In the genomic region with DNA sequence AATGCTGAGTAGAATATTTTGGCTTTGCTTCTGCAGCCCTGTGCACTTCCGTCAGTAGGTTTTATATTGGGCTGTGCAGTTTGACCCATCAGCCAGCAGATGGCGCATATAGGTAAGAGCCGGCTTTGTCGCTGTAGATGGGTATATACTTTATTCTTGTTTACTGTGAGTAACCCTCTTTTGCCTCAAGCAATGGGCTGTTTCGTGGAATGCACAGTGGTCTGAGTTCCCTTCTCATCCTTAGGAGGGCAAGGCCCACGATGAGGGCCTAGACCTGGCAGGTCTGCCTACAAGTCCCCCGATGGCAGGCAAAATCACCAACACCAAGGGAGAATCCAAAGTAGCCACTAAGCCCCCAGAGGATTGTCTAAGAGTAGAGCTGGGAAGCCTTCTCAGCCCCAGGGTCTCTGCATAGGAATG, we compare ENCODE assay signal across 8 cellular contexts.
DNase-seq lines count a peak whose midpoint lies in the region; ATAC-seq and TF ChIP-seq lines count a peak whose summit lies in the region.

No MANE protein-coding gene starts in this region.

- H3K9me3 ChIP-seq in osteoblast (ENCODE audit: low read depth, low read length): no peaks in the 10 kb centered on the region

- no peaks in the 10 kb centered on the region for H4K20me1 ChIP-seq in osteoblast (ENCODE audit: insufficient read depth, low read length)

- peak; percentile 63 for DNase-seq in DMS153 treated with DMSO at 0.1 percent for 48 hours (lab: John Stamatoyannopoulos, UW; ENCODE audit: unreplicated experiment)
- DNase-seq in NCI-H146 treated with DMSO at 0.1 percent for 48 hours (lab: John Stamatoyannopoulos, UW; ENCODE audit: unreplicated experiment): peak; percentile 46
- DNase-seq in SW 1271 (lab: John Stamatoyannopoulos, UW): peak; percentile 21 to 67
- DNase-seq in fibroblast of gingiva (ENCODE audit: low read depth): peak; percentile 70
- peak; percentile 1 for DNase-seq in osteoblast (ENCODE audit: insufficient read length, low spot score, missing footprints)

- H2AFZ ChIP-seq in osteoblast (ENCODE audit: low read length): no peak overlapping the region

- no peaks in the 10 kb centered on the region for H3K36me3 Mint-ChIP-seq in stimulated activated memory B cell treated with anti-CD40 and anti-IgM and Interleukin-4, amounts not matched to agents 10 μg/mL and 1 μg/mL and 100 μg/mL, for 72 hours

- no peaks in the 10 kb centered on the region for H3K27me3 ChIP-seq in osteoblast (ENCODE audit: insufficient read depth, low read length)

- ATAC-seq in GM19023 (IDR thresholded peaks at IDR 0.05; ENCODE audit: unreplicated experiment) (peak; percentile 99), HG03039 (IDR thresholded peaks at IDR 0.05; ENCODE audit: unreplicated experiment) (peak; percentile 92)
- ATAC-seq in stimulated activated memory B cell treated with anti-CD40 and anti-IgM and Interleukin-4, amounts not matched to agents 10 μg/mL and 1 μg/mL and 100 μg/mL, for 72 hours: no peak

- no peaks in the 10 kb centered on the region for H3K27me3 Mint-ChIP-seq in stimulated activated memory B cell treated with anti-CD40 and anti-IgM and Interleukin-4, amounts not matched to agents 10 μg/mL and 1 μg/mL and 100 μg/mL, for 72 hours

- no peaks in the 10 kb centered on the region for H3K36me3 ChIP-seq in osteoblast (ENCODE audit: insufficient read depth, low read length)

- H3K79me2 ChIP-seq in osteoblast (ENCODE audit: insufficient read depth, low read length): no peaks in the 10 kb centered on the region

- H3K9me3 Mint-ChIP-seq in stimulated activated memory B cell treated with anti-CD40 and anti-IgM and Interleukin-4, amounts not matched to agents 10 μg/mL and 1 μg/mL and 100 μg/mL, for 72 hours: no peaks in the 10 kb centered on the region

- H3K27ac ChIP-seq in osteoblast (ENCODE audit: low read depth, low read length): no peak overlapping the region

- H3K4me3 ChIP-seq in osteoblast (ENCODE audit: insufficient read depth, low read length): no peak overlapping the region

- no peak overlapping the region for H3K4me2 ChIP-seq in osteoblast (ENCODE audit: insufficient read depth, low read length)

- TF ChIP-seq CTCF in osteoblast (IDR thresholded peaks at IDR 0.05; ENCODE audit: extremely low read depth, low read depth, low read length): peak; percentile 74

- no peaks in the 10 kb centered on the region for H3K4me1 Mint-ChIP-seq in stimulated activated memory B cell treated with anti-CD40 and anti-IgM and Interleukin-4, amounts not matched to agents 10 μg/mL and 1 μg/mL and 100 μg/mL, for 72 hours

- no peak overlapping the region for H3K27ac Mint-ChIP-seq in stimulated activated memory B cell treated with anti-CD40 and anti-IgM and Interleukin-4, amounts not matched to agents 10 μg/mL and 1 μg/mL and 100 μg/mL, for 72 hours

- no peak overlapping the region for H3K4me3 Mint-ChIP-seq in stimulated activated memory B cell treated with anti-CD40 and anti-IgM and Interleukin-4, amounts not matched to agents 10 μg/mL and 1 μg/mL and 100 μg/mL, for 72 hours

- H3K4me1 ChIP-seq in osteoblast (ENCODE audit: insufficient read depth, low read length): no peaks in the 10 kb centered on the region

Comparison
In these comparisons a context has a peak if more than half of its experiments do, and no peak if none do; other contexts are left out.
1. DNase-seq: peak in every context shown above with its lines; median percentile 70 in fibroblast of gingiva; 63 in DMS153 treated with DMSO at 0.1 percent for 48 hours; 46 in NCI-H146 treated with DMSO at 0.1 percent for 48 hours; 44 in SW 1271; 1 in osteoblast.